ENCODE assay signal across 1 cellular context in the genomic region with DNA sequence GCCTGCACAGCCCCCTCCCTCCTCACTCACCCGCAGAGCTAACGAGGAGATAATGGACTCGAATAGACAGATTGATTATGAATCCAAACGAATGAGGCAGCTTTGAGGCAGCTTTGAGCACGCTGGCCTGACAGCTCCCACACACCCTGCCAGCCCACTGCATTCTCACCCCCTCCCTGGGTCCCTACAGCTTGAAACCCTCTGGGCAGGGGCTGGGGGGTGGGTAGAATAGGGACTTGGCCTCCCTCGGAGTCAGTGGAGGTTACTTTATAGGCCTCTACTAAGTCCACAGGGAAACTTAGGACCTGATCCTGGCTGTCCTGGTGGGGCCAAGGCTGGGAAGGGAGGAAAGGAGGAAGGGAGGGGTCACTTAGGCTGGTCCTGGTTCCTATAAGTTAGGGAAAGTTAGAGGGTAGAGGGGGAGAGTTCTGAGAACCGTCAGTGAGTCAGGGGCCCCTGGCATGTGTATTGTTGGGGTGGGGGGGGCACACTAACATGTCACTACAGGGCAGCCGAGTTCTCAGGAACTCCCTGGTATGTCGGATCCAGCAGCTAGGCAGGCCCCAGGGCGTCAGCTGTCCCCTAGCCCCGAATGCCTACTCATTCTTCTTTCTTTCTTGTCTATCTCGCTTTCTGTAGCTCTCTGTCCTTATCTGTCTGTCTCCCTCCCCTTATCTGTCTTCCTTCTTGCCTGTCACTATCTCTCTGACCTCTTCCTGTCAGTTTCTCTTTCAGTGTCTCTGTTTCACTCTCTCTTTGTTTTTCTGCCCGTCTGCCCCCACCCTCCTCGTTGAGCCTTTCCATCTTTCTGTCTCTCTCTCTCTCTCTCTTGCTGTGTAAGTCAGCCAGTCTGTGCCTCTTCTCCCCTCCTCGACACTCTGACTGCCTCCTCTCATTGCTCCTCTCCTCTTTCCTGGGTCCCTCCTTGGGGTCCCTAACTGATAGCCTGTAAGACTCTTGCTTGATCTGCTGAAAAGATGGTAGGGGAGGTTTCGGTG.
TF ChIP-seq lines count a peak whose summit lies in the region.

No MANE protein-coding gene starts in this region.

TF ChIP-seq in K562, 482 proteins besides CTCF, POLR2A, EP300 and RAD21 (continued from another document and continues in another):
- TF ChIP-seq, protein P1, sequence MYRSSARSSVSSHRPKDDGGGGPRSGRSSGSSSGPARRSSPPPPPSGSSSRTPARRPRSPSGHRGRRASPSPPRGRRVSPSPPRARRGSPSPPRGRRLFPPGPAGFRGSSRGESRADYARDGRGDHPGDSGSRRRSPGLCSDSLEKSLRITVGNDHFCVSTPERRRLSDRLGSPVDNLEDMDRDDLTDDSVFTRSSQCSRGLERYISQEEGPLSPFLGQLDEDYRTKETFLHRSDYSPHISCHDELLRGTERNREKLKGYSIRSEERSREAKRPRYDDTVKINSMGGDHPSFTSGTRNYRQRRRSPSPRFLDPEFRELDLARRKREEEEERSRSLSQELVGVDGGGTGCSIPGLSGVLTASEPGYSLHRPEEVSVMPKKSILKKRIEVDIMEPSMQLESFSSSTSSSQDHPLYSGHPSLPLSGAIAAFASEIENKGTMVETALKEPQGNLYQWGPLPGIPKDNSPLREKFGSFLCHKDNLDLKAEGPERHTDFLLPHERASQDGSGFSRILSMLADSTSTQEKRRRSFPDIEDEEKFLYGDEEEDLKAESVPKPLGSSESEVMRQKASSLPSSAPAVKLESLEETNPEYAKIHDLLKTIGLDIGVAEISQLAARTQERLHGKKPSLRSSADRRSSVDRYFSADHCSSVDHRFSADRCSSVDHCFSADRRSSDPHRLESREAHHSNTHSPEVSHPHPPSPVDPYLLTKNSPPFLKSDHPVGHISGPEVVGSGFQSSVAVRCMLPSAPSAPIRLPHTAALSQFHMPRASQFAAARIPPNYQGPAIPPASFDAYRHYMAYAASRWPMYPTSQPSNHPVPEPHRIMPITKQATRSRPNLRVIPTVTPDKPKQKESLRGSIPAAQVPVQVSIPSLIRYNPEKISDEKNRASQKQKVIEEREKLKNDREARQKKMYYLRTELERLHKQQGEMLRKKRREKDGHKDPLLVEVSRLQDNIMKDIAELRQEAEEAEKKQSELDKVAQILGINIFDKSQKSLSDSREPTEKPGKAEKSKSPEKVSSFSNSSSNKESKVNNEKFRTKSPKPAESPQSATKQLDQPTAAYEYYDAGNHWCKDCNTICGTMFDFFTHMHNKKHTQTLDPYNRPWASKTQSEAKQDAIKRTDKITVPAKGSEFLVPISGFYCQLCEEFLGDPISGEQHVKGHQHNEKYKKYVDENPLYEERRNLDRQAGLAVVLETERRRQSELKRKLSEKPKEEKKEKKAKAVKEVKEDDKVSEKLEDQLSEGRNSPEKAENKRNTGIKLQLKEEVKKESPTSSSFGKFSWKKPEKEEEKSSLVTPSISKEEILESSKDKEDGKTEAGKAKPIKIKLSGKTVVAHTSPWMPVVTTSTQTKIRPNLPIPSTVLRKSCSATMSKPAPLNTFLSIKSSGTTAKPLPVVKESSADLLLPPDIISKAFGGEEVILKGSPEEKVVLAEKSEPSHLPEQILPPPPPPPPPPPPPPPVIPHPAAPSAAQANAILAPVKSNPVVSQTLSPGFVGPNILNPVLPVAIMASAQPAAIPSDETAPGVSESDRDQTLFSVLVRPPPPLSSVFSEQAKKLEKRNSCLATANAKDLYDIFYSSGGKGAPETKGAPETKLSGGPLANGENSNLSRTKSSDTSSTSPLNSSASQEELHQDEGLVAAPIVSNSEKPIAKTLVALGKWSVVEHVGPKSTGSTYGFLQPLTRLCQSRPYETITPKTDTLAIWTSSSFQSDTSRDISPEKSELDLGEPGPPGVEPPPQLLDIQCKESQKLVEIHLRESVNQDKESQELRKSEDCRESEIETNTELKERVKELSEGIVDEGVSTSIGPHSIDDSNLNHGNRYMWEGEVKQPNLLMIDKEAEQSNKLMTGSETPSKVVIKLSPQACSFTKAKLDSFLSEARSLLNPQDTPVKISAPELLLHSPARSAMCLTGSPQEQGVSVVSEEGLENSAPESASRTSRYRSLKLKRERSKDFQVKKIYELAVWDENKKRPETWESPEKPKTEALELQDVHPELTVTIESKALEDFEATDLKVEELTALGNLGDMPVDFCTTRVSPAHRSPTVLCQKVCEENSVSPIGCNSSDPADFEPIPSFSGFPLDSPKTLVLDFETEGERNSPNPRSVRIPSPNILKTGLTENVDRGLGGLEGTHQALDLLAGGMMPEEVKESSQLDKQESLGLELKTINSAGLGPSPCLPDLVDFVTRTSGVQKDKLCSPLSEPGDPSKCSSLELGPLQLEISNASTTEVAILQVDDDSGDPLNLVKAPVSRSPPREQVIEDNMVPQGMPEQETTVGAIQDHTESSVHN (IDR thresholded peaks at IDR 0.05; ENCODE audit: borderline replicate concordance in 1 of 2, low read depth in 1 of 2): peak in 1 of 2 experiments; percentile 73; a peak in 1 of 4 replicates
- TF ChIP-seq, protein P2, sequence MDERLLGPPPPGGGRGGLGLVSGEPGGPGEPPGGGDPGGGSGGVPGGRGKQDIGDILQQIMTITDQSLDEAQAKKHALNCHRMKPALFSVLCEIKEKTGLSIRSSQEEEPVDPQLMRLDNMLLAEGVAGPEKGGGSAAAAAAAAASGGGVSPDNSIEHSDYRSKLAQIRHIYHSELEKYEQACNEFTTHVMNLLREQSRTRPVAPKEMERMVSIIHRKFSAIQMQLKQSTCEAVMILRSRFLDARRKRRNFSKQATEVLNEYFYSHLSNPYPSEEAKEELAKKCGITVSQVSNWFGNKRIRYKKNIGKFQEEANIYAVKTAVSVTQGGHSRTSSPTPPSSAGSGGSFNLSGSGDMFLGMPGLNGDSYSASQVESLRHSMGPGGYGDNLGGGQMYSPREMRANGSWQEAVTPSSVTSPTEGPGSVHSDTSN (CRISPR knock-in tag; IDR thresholded peaks at IDR 0.05; ENCODE audit: low read depth): no peak
- TF ChIP-seq, protein P2 (tag; conservative IDR thresholded peaks at IDR 0.05; ENCODE audit: low read depth): peak; percentile 74
- no peak for TF ChIP-seq HMGN3 (IDR thresholded peaks at IDR 0.05; ENCODE audit: borderline replicate concordance, extremely low read depth, insufficient read length, low read depth, low read length)
- TF ChIP-seq MAZ (CRISPR knock-in tag; conservative IDR thresholded peaks at IDR 0.05 in 1 of 2, IDR thresholded peaks at IDR 0.05 in 1 of 2): peak; percentile 63 to 72; a peak in 3 of 4 replicates
- TF ChIP-seq, protein P3, sequence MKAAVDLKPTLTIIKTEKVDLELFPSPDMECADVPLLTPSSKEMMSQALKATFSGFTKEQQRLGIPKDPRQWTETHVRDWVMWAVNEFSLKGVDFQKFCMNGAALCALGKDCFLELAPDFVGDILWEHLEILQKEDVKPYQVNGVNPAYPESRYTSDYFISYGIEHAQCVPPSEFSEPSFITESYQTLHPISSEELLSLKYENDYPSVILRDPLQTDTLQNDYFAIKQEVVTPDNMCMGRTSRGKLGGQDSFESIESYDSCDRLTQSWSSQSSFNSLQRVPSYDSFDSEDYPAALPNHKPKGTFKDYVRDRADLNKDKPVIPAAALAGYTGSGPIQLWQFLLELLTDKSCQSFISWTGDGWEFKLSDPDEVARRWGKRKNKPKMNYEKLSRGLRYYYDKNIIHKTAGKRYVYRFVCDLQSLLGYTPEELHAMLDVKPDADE (conservative IDR thresholded peaks at IDR 0.05; ENCODE audit: control insufficient read depth, low read depth, low read length): no peak
- no peak for TF ChIP-seq PHTF2 (CRISPR knock-in tag; IDR thresholded peaks at IDR 0.05)
- no peak for TF ChIP-seq CEBPB (tag; IDR thresholded peaks at IDR 0.05)
- no peak for TF ChIP-seq NUFIP1 (IDR thresholded peaks at IDR 0.05; ENCODE audit: partially characterized antibody)
- TF ChIP-seq PRPF4 (IDR thresholded peaks at IDR 0.05; ENCODE audit: insufficient read depth, low read depth, low read length, poor library complexity, severe bottlenecking): no peak
- TF ChIP-seq RNF2 (IDR thresholded peaks at IDR 0.05): peak; percentile 92; the same call in 1 of the 2 replicates
- no peak for TF ChIP-seq SMC3 (conservative IDR thresholded peaks at IDR 0.05; ENCODE audit: insufficient read depth, low read depth, low read length)
- TF ChIP-seq U2AF2 (optimal IDR thresholded peaks at IDR 0.05; ENCODE audit: low read depth, low read length): no peak
- no peak for TF ChIP-seq KDM5B (IDR thresholded peaks at IDR 0.05; ENCODE audit: insufficient replicate concordance, low read depth, low read length)
- TF ChIP-seq POU5F1 (IDR thresholded peaks at IDR 0.05; ENCODE audit: borderline replicate concordance, low read depth, low read length, partially characterized antibody): no peak
- TF ChIP-seq DNMT1 (IDR thresholded peaks at IDR 0.05): peak; percentile 60; the same call in 1 of the 2 replicates
- no peak for TF ChIP-seq YBX1 (IDR thresholded peaks at IDR 0.05)
- 0 out of 2 replicates have a peak, but pooled peaks have one; percentile 41 for TF ChIP-seq NR4A1 (CRISPR knock-in tag; IDR thresholded peaks at IDR 0.05)
- no peak for TF ChIP-seq NR4A1 (tag; IDR thresholded peaks at IDR 0.05)
- TF ChIP-seq, protein P4, sequence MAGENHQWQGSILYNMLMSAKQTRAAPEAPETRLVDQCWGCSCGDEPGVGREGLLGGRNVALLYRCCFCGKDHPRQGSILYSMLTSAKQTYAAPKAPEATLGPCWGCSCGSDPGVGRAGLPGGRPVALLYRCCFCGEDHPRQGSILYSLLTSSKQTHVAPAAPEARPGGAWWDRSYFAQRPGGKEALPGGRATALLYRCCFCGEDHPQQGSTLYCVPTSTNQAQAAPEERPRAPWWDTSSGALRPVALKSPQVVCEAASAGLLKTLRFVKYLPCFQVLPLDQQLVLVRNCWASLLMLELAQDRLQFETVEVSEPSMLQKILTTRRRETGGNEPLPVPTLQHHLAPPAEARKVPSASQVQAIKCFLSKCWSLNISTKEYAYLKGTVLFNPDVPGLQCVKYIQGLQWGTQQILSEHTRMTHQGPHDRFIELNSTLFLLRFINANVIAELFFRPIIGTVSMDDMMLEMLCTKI (IDR thresholded peaks at IDR 0.05; ENCODE audit: partially characterized antibody): no peak
- no peak for TF ChIP-seq RFX5 (IDR thresholded peaks at IDR 0.05; ENCODE audit: low read depth, low read length)
- peak; percentile 69; the same call in 1 of the 2 replicates for TF ChIP-seq EP400 (IDR thresholded peaks at IDR 0.05)
- TF ChIP-seq TEAD4 (IDR thresholded peaks at IDR 0.05; ENCODE audit: low read length): peak; percentile 68
- no peak for TF ChIP-seq TEAD4 (CRISPR knock-in tag; IDR thresholded peaks at IDR 0.05; ENCODE audit: borderline replicate concordance)
- TF ChIP-seq, protein P5, sequence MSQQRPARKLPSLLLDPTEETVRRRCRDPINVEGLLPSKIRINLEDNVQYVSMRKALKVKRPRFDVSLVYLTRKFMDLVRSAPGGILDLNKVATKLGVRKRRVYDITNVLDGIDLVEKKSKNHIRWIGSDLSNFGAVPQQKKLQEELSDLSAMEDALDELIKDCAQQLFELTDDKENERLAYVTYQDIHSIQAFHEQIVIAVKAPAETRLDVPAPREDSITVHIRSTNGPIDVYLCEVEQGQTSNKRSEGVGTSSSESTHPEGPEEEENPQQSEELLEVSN (IDR thresholded peaks at IDR 0.05; ENCODE audit: borderline replicate concordance in 1 of 2, extremely low read depth in 1 of 2, insufficient read depth in 1 of 2, insufficient read length in 1 of 2, low read depth in 1 of 2, low read length in 1 of 2, poor library complexity in 1 of 2, severe bottlenecking in 1 of 2): no peak
- peak; percentile 91 for TF ChIP-seq LEF1 (IDR thresholded peaks at IDR 0.05)
- no peak for TF ChIP-seq MYC (IDR thresholded peaks at IDR 0.05; ENCODE audit: low read depth, low read length)
- no peak for TF ChIP-seq MYC (CRISPR knock-in tag; IDR thresholded peaks at IDR 0.05; ENCODE audit: borderline replicate concordance, low read depth)
- no peak for TF ChIP-seq PCBP1 (IDR thresholded peaks at IDR 0.05; ENCODE audit: low read depth, low read length, poor library complexity, severe bottlenecking)
- no peak for TF ChIP-seq CBX8 (IDR thresholded peaks at IDR 0.05; ENCODE audit: borderline replicate concordance, extremely low read depth, low read depth, low read length, poor library complexity, severe bottlenecking)
- no peak; the same call in 1 of the 2 replicates for TF ChIP-seq ELF1 (tag; IDR thresholded peaks at IDR 0.05)
- TF ChIP-seq STAT5A (IDR thresholded peaks at IDR 0.05; ENCODE audit: borderline replicate concordance, low read length): no peak; the same call in 1 of the 2 replicates
- no peak for TF ChIP-seq NR2F6 (CRISPR knock-in tag; IDR thresholded peaks at IDR 0.05)
- no peak for TF ChIP-seq FOXJ3 (CRISPR knock-in tag; IDR thresholded peaks at IDR 0.05)
- TF ChIP-seq BRF1 (IDR thresholded peaks at IDR 0.05; ENCODE audit: borderline replicate concordance, extremely low read depth, insufficient read length): no peak
- no peak for TF ChIP-seq PTTG1 (tag; IDR thresholded peaks at IDR 0.05; ENCODE audit: low read depth)
- peak; percentile 100 for TF ChIP-seq GATAD2A (IDR thresholded peaks at IDR 0.05)
- TF ChIP-seq, protein P6, sequence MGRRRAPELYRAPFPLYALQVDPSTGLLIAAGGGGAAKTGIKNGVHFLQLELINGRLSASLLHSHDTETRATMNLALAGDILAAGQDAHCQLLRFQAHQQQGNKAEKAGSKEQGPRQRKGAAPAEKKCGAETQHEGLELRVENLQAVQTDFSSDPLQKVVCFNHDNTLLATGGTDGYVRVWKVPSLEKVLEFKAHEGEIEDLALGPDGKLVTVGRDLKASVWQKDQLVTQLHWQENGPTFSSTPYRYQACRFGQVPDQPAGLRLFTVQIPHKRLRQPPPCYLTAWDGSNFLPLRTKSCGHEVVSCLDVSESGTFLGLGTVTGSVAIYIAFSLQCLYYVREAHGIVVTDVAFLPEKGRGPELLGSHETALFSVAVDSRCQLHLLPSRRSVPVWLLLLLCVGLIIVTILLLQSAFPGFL (CRISPR knock-in tag; IDR thresholded peaks at IDR 0.05): no peak
- no peak for TF ChIP-seq MCM5 (IDR thresholded peaks at IDR 0.05; ENCODE audit: low read depth)
- no peak for TF ChIP-seq HDAC3 (IDR thresholded peaks at IDR 0.05; ENCODE audit: borderline replicate concordance, partially characterized antibody)
- no peak for TF ChIP-seq ZNF133 (CRISPR knock-in tag; IDR thresholded peaks at IDR 0.05)
- TF ChIP-seq, protein P7, sequence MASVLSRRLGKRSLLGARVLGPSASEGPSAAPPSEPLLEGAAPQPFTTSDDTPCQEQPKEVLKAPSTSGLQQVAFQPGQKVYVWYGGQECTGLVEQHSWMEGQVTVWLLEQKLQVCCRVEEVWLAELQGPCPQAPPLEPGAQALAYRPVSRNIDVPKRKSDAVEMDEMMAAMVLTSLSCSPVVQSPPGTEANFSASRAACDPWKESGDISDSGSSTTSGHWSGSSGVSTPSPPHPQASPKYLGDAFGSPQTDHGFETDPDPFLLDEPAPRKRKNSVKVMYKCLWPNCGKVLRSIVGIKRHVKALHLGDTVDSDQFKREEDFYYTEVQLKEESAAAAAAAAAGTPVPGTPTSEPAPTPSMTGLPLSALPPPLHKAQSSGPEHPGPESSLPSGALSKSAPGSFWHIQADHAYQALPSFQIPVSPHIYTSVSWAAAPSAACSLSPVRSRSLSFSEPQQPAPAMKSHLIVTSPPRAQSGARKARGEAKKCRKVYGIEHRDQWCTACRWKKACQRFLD (CRISPR knock-in tag; IDR thresholded peaks at IDR 0.05): peak; percentile 59; the same call in 1 of the 2 replicates
- no peak for TF ChIP-seq KLF13 (tag; IDR thresholded peaks at IDR 0.05; ENCODE audit: borderline replicate concordance, low read depth)
- TF ChIP-seq RBBP5 (IDR thresholded peaks at IDR 0.05; ENCODE audit: borderline replicate concordance, insufficient read depth, low read length, poor library complexity, severe bottlenecking): no peak
